Comparison of ENCODE assay signal across 1 cellular context in the genomic region with DNA sequence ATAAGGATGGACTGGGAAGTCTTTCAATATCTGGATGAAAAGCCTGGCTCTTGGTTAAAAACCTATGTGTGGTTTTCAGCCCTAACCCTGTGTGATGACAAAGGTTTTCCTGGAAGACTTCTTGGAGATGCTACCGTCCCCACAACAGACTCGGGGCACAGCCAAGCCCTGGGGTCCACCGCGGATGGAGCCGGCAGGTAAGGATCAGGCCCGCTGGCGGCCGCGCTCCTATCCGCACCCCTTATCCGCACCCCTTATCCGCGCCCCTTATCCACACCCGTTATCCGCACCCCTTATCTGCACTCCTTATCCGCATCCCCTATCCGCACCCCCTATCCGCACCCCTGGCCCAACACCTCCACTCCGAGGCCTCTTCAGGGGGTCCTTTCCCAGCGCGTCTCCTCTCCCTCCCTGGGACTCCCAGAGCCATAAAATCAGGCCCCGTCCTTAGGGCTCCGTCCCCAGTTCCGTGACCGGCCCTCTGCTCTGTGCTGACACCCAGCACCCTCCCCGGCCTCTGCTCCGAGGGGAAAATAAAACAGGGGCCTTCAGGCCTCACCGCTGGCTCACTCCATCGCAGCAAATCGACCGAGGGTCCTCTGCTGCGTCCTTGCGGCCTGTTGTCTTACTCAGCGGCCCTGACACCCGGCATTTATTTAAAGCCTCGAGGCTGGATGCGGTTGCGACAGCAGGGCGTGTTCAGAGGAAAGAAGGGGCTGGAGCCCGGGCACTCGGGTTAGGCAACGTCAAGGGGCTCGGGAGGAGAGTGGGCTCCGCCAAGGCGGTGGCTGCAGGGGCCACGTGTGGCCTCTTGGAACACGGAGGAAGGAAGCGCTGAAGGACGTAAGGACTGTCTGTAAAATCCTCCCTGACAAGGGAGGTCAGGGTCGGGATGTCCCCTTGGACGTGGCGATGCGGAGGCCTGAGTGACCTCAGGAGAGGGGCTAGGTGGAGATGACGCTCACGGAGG.
TF ChIP-seq lines count a peak whose summit lies in the region.

No MANE protein-coding gene starts in this region.

TF ChIP-seq in H1, 55 proteins besides CTCF, POLR2A, EP300 and RAD21:
- no peak for TF ChIP-seq SUZ12 (IDR thresholded peaks at IDR 0.05; ENCODE audit: low read length)
- TF ChIP-seq TCF12 (IDR thresholded peaks at IDR 0.05; ENCODE audit: low read depth, low read length) = no peak
- no peak for TF ChIP-seq CHD1 (IDR thresholded peaks at IDR 0.05; ENCODE audit: low read depth, low read length)
- no peak for TF ChIP-seq MAFK (IDR thresholded peaks at IDR 0.05; ENCODE audit: low read depth, low read length)
- TF ChIP-seq POU5F1 (IDR thresholded peaks at IDR 0.05; ENCODE audit: low read depth, low read length) = no peak
- TF ChIP-seq SIN3A (conservative IDR thresholded peaks at IDR 0.05 in 1 of 2, IDR thresholded peaks at IDR 0.05 in 1 of 2; ENCODE audit: low read depth in 1 of 2, low read length in 2 of 2) = no peak
- TF ChIP-seq CBX8 (IDR thresholded peaks at IDR 0.05; ENCODE audit: borderline replicate concordance, low read depth, low read length) = no peak
- no peak for TF ChIP-seq RNF2 (IDR thresholded peaks at IDR 0.05; ENCODE audit: borderline replicate concordance, low read depth, low read length, missing control alignments, poor library complexity, severe bottlenecking)
- TF ChIP-seq ASH2L (IDR thresholded peaks at IDR 0.05; ENCODE audit: low read length) = no peak
TF ChIP-seq in H1: peak in this region for 0.
